ENCODE assay signal across 22 cellular contexts in the genomic region with DNA sequence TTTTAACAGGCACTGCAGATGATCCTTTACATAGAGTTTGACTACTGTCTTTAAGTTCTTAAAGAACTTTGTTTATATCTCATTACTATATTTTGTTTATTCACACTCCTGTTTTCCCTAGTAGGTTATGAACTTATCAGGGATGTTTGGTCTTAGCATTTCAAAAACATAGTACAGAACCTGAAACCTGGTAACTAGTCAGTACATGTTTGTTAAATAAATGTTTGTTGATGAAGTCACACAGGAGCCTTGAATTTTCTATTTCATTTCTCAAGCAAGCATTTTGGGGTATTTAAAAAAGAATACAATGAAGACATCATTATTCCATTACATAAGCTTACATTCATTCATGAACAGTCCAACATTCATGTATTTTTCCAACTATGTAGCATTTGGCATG.
DNase-seq lines count a peak whose midpoint lies in the region; ATAC-seq, FAIRE-seq and TF ChIP-seq lines count a peak whose summit lies in the region.
"Had no signal": no experiment of that assay in that cellular context is flagged by ENCODE, and none has a peak within 500 bp of the region (broad histone marks: within the 10 kb centered on the region; RNA-seq: fewer than 3 reads in every experiment).

No MANE protein-coding gene starts in this region.

- no peak for TF ChIP-seq CTCF in bronchial epithelial cell (IDR thresholded peaks at IDR 0.05; ENCODE audit: insufficient read depth, low read length, severe bottlenecking)
- TF ChIP-seq CTCF in osteoblast (IDR thresholded peaks at IDR 0.05; ENCODE audit: extremely low read depth, low read depth, low read length), result no peak

- H3K36me3 ChIP-seq in bronchial epithelial cell (ENCODE audit: control insufficient read depth, insufficient read depth, low read length) (no peaks in the 10 kb centered on the region), osteoblast (ENCODE audit: insufficient read depth, low read length) (no peaks in the 10 kb centered on the region)
- H3K36me3 ChIP-seq: BE2C, BLaER1 had no signal

- no peak overlapping the region for H3K4me3 ChIP-seq in bronchial epithelial cell (ENCODE audit: low read depth, low read length)
- H3K4me3 ChIP-seq in osteoblast (ENCODE audit: insufficient read depth, low read length), result no peak overlapping the region
- H3K4me3 ChIP-seq: BLaER1, GM12878 had no signal

- no peak for ATAC-seq in HG03469 (IDR thresholded peaks at IDR 0.05; ENCODE audit: unreplicated experiment)
- ATAC-seq: GM12878 had no signal

- H3K9me3 ChIP-seq in osteoblast (ENCODE audit: low read depth, low read length), result no peaks in the 10 kb centered on the region
- H3K9me3 ChIP-seq: BE2C, BLaER1 had no signal

- FAIRE-seq in bronchial epithelial cell (lab: Jason Lieb, UNC), result no peak
- FAIRE-seq: A204.1, GM12878, GM12892, GM18507, GM19239 had no signal

- H3K4me2 ChIP-seq in osteoblast (ENCODE audit: insufficient read depth, low read length), result no peak overlapping the region
- H3K4me2 ChIP-seq: BLaER1 had no signal

- H3K4me1 ChIP-seq in osteoblast (ENCODE audit: insufficient read depth, low read length), result no peaks in the 10 kb centered on the region
- H3K4me1 ChIP-seq: BE2C, BLaER1 had no signal

- H3K27ac ChIP-seq in epithelial cell of prostate (no peak overlapping the region), osteoblast (ENCODE audit: low read depth, low read length) (no peak overlapping the region)
- H3K27ac ChIP-seq: BLaER1 had no signal

- peak; percentile 63 for DNase-seq in bronchial epithelial cell (ENCODE audit: low read depth)
- DNase-seq in epithelial cell of prostate (ENCODE audit: low read depth, low spot score), result peak; percentile 10
- DNase-seq in DMS114 treated with DMSO at 0.1 percent for 48 hours (lab: John Stamatoyannopoulos, UW; ENCODE audit: unreplicated experiment), result no peak
- no peak for DNase-seq in osteoblast (ENCODE audit: insufficient read length, low spot score, missing footprints)
- DNase-seq: 8988T; ACHN; BE2C; C1 segment of cervical spinal cord; CD4-positive, alpha-beta memory T cell; CD4-positive, CD25-positive, alpha-beta regulatory T cell; CD8-positive, alpha-beta memory T cell; COR-L47; DMS 273 treated with DMSO at 0.1 percent for 48 hours; DMS79 treated with DMSO at 0.1 percent for 48 hours; GDM1 had no signal

- no peak overlapping the region for H2AFZ ChIP-seq in osteoblast (ENCODE audit: low read length)

- H4K20me1 ChIP-seq in osteoblast (ENCODE audit: insufficient read depth, low read length), result no peaks in the 10 kb centered on the region
- H4K20me1 ChIP-seq: BLaER1 had no signal

- H3K79me2 ChIP-seq in osteoblast (ENCODE audit: insufficient read depth, low read length), result no peaks in the 10 kb centered on the region

- H3K27me3 ChIP-seq in bronchial epithelial cell (ENCODE audit: control insufficient read depth, insufficient read depth, low read length) (no peaks in the 10 kb centered on the region), osteoblast (ENCODE audit: insufficient read depth, low read length) (no peaks in the 10 kb centered on the region)
- H3K27me3 ChIP-seq: BE2C, BLaER1 had no signal

Comparison
In these comparisons a context has a peak if more than half of its experiments do, and no peak if none do; other contexts are left out.
1. DNase-seq: peak in bronchial epithelial cell (single experiment) and epithelial cell of prostate (single experiment); none in DMS114 treated with DMSO at 0.1 percent for 48 hours (single experiment) and osteoblast (single experiment).